In the genomic region with DNA sequence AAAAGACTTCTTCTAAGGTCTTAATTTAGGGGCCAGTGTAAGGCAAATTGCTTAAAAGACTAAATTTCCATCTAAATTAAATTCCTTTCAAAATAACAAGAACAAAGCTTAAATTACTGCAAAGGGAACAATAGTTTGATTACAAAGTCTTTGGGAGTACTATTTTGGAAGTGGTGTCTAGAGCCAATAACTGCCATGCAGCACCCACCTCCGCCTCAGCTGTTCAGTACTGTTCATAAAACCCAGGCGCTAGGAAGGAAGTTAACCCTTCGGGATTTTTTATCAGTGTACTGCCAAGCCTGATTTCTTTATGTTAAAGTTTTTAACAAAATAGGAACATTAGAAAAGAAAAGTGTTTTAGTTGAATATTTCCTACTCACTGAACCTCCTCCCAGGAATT, we compare ENCODE assay signal across 1 cellular context.
TF ChIP-seq lines count a peak whose summit lies in the region.

No MANE protein-coding gene starts in this region.

TF ChIP-seq in GM23338, 12 proteins besides CTCF, POLR2A, EP300 and RAD21 (continued from another document):
- TF ChIP-seq, protein P1, sequence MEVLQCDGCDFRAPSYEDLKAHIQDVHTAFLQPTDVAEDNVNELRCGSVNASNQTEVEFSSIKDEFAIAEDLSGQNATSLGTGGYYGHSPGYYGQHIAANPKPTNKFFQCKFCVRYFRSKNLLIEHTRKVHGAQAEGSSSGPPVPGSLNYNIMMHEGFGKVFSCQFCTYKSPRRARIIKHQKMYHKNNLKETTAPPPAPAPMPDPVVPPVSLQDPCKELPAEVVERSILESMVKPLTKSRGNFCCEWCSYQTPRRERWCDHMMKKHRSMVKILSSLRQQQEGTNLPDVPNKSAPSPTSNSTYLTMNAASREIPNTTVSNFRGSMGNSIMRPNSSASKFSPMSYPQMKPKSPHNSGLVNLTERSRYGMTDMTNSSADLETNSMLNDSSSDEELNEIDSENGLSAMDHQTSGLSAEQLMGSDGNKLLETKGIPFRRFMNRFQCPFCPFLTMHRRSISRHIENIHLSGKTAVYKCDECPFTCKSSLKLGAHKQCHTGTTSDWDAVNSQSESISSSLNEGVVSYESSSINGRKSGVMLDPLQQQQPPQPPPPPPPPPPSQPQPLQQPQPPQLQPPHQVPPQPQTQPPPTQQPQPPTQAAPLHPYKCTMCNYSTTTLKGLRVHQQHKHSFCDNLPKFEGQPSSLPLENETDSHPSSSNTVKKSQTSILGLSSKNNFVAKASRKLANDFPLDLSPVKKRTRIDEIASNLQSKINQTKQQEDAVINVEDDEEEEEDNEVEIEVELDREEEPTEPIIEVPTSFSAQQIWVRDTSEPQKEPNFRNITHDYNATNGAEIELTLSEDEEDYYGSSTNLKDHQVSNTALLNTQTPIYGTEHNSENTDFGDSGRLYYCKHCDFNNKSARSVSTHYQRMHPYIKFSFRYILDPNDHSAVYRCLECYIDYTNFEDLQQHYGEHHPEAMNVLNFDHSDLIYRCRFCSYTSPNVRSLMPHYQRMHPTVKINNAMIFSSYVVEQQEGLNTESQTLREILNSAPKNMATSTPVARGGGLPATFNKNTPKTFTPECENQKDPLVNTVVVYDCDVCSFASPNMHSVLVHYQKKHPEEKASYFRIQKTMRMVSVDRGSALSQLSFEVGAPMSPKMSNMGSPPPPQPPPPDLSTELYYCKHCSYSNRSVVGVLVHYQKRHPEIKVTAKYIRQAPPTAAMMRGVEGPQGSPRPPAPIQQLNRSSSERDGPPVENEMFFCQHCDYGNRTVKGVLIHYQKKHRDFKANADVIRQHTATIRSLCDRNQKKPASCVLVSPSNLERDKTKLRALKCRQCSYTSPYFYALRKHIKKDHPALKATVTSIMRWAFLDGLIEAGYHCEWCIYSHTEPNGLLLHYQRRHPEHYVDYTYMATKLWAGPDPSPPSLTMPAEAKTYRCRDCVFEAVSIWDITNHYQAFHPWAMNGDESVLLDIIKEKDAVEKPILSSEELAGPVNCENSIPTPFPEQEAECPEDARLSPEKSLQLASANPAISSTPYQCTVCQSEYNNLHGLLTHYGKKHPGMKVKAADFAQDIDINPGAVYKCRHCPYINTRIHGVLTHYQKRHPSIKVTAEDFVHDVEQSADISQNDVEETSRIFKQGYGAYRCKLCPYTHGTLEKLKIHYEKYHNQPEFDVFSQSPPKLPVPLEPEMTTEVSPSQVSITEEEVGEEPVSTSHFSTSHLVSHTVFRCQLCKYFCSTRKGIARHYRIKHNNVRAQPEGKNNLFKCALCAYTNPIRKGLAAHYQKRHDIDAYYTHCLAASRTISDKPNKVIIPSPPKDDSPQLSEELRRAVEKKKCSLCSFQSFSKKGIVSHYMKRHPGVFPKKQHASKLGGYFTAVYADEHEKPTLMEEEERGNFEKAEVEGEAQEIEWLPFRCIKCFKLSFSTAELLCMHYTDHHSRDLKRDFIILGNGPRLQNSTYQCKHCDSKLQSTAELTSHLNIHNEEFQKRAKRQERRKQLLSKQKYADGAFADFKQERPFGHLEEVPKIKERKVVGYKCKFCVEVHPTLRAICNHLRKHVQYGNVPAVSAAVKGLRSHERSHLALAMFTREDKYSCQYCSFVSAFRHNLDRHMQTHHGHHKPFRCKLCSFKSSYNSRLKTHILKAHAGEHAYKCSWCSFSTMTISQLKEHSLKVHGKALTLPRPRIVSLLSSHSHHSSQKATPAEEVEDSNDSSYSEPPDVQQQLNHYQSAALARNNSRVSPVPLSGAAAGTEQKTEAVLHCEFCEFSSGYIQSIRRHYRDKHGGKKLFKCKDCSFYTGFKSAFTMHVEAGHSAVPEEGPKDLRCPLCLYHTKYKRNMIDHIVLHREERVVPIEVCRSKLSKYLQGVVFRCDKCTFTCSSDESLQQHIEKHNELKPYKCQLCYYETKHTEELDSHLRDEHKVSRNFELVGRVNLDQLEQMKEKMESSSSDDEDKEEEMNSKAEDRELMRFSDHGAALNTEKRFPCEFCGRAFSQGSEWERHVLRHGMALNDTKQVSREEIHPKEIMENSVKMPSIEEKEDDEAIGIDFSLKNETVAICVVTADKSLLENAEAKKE (CRISPR knock-in tag; IDR thresholded peaks at IDR 0.05): no peak
- TF ChIP-seq JUNB (IDR thresholded peaks at IDR 0.05; ENCODE audit: unreplicated experiment) (no peak), STAT1 (IDR thresholded peaks at IDR 0.05; ENCODE audit: unreplicated experiment) (no peak), CREB1 (CRISPR knock-in tag; IDR thresholded peaks at IDR 0.05; ENCODE audit: low read depth) (no peak), POLR2AphosphoS5 (IDR thresholded peaks at IDR 0.05; ENCODE audit: low read depth) (no peak), EZH2phosphoT487 (IDR thresholded peaks at IDR 0.05; ENCODE audit: unreplicated experiment) (no peak), EZH2 (IDR thresholded peaks at IDR 0.05; ENCODE audit: low read depth, unreplicated experiment) (no peak), NANOG (IDR thresholded peaks at IDR 0.05; ENCODE audit: borderline replicate concordance) (no peak), ZNF331 (CRISPR knock-in tag; IDR thresholded peaks at IDR 0.05; ENCODE audit: low read depth) (no peak), ZNF114 (CRISPR knock-in tag; IDR thresholded peaks at IDR 0.05) (no peak)
- TF ChIP-seq, protein P2, sequence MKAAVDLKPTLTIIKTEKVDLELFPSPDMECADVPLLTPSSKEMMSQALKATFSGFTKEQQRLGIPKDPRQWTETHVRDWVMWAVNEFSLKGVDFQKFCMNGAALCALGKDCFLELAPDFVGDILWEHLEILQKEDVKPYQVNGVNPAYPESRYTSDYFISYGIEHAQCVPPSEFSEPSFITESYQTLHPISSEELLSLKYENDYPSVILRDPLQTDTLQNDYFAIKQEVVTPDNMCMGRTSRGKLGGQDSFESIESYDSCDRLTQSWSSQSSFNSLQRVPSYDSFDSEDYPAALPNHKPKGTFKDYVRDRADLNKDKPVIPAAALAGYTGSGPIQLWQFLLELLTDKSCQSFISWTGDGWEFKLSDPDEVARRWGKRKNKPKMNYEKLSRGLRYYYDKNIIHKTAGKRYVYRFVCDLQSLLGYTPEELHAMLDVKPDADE (IDR thresholded peaks at IDR 0.05): no peak
